Comparison of ENCODE assay signal across 1 cellular context in genomic region chr21:36707763-36708511, GRCh38.
TF ChIP-seq lines count a peak whose summit lies in the region.

No MANE protein-coding gene starts in this region.

TF ChIP-seq in SK-N-SH treated with all-trans-retinoic acid at 6 μM for 48 hours, 23 proteins besides CTCF, POLR2A, EP300 and RAD21 (continued from another document):
- TF ChIP-seq ZNF8 (CRISPR knock-in tag; IDR thresholded peaks at IDR 0.05) (no peak), TSHZ2 (CRISPR knock-in tag; IDR thresholded peaks at IDR 0.05) (no peak), GLIS3 (CRISPR knock-in tag; IDR thresholded peaks at IDR 0.05) (no peak), RARB (CRISPR knock-in tag; IDR thresholded peaks at IDR 0.05) (no peak), ZNF70 (CRISPR knock-in tag; IDR thresholded peaks at IDR 0.05) (no peak)
TF ChIP-seq in SK-N-SH treated with all-trans-retinoic acid at 6 μM for 48 hours: peak in this region for 0.
